ENCODE assay signal across 19 cellular contexts in the genomic region with DNA sequence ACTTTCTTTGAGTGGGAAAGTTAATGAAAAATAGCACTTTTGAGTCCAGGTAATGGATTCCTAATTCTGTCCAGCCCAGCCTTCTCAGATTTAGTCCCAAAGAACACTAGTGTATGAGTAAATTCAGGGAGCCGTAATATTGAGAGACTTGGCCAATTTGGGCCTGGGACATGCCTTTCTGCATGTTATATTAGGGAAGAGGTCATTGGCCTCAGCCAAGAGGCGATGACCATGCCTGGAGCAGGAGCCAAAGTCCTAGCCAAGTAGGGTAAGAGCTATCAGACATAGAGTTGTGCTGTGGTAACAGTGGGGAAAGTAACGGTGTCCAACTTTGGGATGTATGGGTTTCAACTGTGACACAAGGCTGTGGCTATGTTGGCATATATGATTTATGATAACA.
DNase-seq lines count a peak whose midpoint lies in the region; ATAC-seq and TF ChIP-seq lines count a peak whose summit lies in the region.
"Had no signal": no experiment of that assay in that cellular context is flagged by ENCODE, and none has a peak within 500 bp of the region (broad histone marks: within the 10 kb centered on the region; RNA-seq: fewer than 3 reads in every experiment).

No MANE protein-coding gene starts in this region.

- H3K9me3 ChIP-seq in adipocyte (ENCODE audit: control insufficient read depth, low read length) (no peaks in the 10 kb centered on the region), right lobe of liver (no peaks in the 10 kb centered on the region), trophoblast cell (ENCODE audit: insufficient read depth, low read depth, low read length) (no peaks in the 10 kb centered on the region)
- H3K9me3 ChIP-seq: A549; BLaER1 treated with 17β-estradiol and CSF1 and Interleukin-3, amounts not matched to agents 10 nM and 100 nM; Caco-2 had no signal

- H3K4ac ChIP-seq in trophoblast cell (ENCODE audit: low read depth, low read length): no peak overlapping the region

- H3K79me2 ChIP-seq in trophoblast cell (ENCODE audit: control insufficient read depth, insufficient read depth, low read length, poor library complexity): no peaks in the 10 kb centered on the region

- H4K8ac ChIP-seq in trophoblast cell (ENCODE audit: low read depth, low read length): no peak overlapping the region

- intact Hi-C loops in left ventricle myocardium superior (cut with micrococcal nuclease) (no loop called here), Right ventricle myocardium superior (cut with DNase I) (no loop called here), right lobe of liver (cut with DNase I) (no loop called here)

- no peak overlapping the region for H4K12ac ChIP-seq in trophoblast cell (ENCODE audit: low read depth, low read length)

- no peak overlapping the region for H3K4me3 ChIP-seq in adipocyte (ENCODE audit: low read length)
- no peak overlapping the region for H3K4me3 ChIP-seq in right lobe of liver
- no peak overlapping the region for H3K4me3 ChIP-seq in trophoblast cell (ENCODE audit: low read depth, low read length)
- H3K4me3 ChIP-seq: A549; BLaER1 treated with 17β-estradiol and CSF1 and Interleukin-3, amounts not matched to agents 10 nM and 100 nM had no signal

- no peak overlapping the region for H2BK120ac ChIP-seq in trophoblast cell (ENCODE audit: insufficient read depth, low read length, poor library complexity)

- H3K27ac ChIP-seq in right lobe of liver (peak overlapping the region; percentile 21 to 80 (median 25)), trophoblast cell (ENCODE audit: low read depth, low read length) (no peak overlapping the region)
- H3K27ac ChIP-seq: 22Rv1; A549; BLaER1 treated with 17β-estradiol and CSF1 and Interleukin-3, amounts not matched to agents 10 nM and 100 nM; C4-2B had no signal

- no peak overlapping the region for H2AK5ac ChIP-seq in trophoblast cell (ENCODE audit: low read length)

- H3K23ac ChIP-seq in trophoblast cell (ENCODE audit: low read length): no peak overlapping the region

- TF ChIP-seq CTCF in right lobe of liver (IDR thresholded peaks at IDR 0.05): no peak

- H2BK12ac ChIP-seq in trophoblast cell (ENCODE audit: low read length): no peak overlapping the region

- WGBS in right lobe of liver (ENCODE audit: insufficient coverage, low coverage, low lambda C conversion rate, missing lambda C conversion rate): 21% methylated on average over 3 of the region's 3 CpGs
- WGBS in trophoblast cell (ENCODE audit: extremely low coverage, insufficient coverage, insufficient read length): no CpG with 5 or more reads among the region's 3 CpGs

- peak; percentile 32 for ATAC-seq in left ventricle myocardium superior
- ATAC-seq in Right ventricle myocardium superior (ENCODE audit: poor library complexity): no peak
- ATAC-seq in right lobe of liver: peak; percentile 100
- no peak for ATAC-seq in GM18909 (IDR thresholded peaks at IDR 0.05; ENCODE audit: poor library complexity, unreplicated experiment)
- ATAC-seq: A549; CD8-positive, alpha-beta T cell had no signal

- no peak overlapping the region for H3K14ac ChIP-seq in trophoblast cell (ENCODE audit: low read length)

- DNase-seq in left ventricle myocardium superior (no peak), Right ventricle myocardium superior (no peak), adipocyte (ENCODE audit: low read depth) (no peak), right lobe of liver (peak; percentile 45 to 84 (median 77)), trophoblast cell (no peak), SW480 (ENCODE audit: low spot score) (no peak), RPMI8226 (no peak)
- DNase-seq: AML-193; Caco-2; Calu3; CD4-positive, alpha-beta T cell; CD8-positive, alpha-beta T cell; DMS79 treated with DMSO at 0.1 percent for 48 hours; GF-D8 had no signal

- peak overlapping the region; percentile 31 for H2BK5ac ChIP-seq in trophoblast cell (ENCODE audit: low read depth, low read length, poor library complexity)

- H3K9ac ChIP-seq in adipocyte (ENCODE audit: low read length): peak overlapping the region; percentile 65
- H3K9ac ChIP-seq in trophoblast cell (ENCODE audit: low read length): no peak overlapping the region
- H3K9ac ChIP-seq: BLaER1 treated with 17β-estradiol and CSF1 and Interleukin-3, amounts not matched to agents 10 nM and 100 nM had no signal

- H4K91ac ChIP-seq in trophoblast cell (ENCODE audit: low read depth, low read length): no peak overlapping the region

- no peaks in the 10 kb centered on the region for H3K36me3 ChIP-seq in adipocyte (ENCODE audit: control insufficient read depth, insufficient read depth, low read length, severe bottlenecking)
- no peaks in the 10 kb centered on the region for H3K36me3 ChIP-seq in right lobe of liver
- H3K36me3 ChIP-seq in trophoblast cell (ENCODE audit: control insufficient read depth in 1 of 2, insufficient read depth in 2 of 2, low read length in 2 of 2): no peaks in the 10 kb centered on the region
- H3K36me3 ChIP-seq: BLaER1 treated with 17β-estradiol and CSF1 and Interleukin-3, amounts not matched to agents 10 nM and 100 nM had no signal

- TF ChIP-seq POLR2A in right lobe of liver (IDR thresholded peaks at IDR 0.05): no peak

- no peak overlapping the region for H3K4me2 ChIP-seq in trophoblast cell (ENCODE audit: low read length)
- H3K4me2 ChIP-seq: A549; BLaER1 treated with 17β-estradiol and CSF1 and Interleukin-3, amounts not matched to agents 10 nM and 100 nM had no signal

- H3K18ac ChIP-seq in trophoblast cell (ENCODE audit: low read length): no peak overlapping the region

- H2AFZ ChIP-seq in trophoblast cell (ENCODE audit: insufficient read depth, low read length, poor library complexity): no peak overlapping the region

- H3K27me3 ChIP-seq in adipocyte (replicated peaks; ENCODE audit: control insufficient read depth, insufficient read depth, low read length) (no peaks in the 10 kb centered on the region), right lobe of liver (no peaks in the 10 kb centered on the region), trophoblast cell (ENCODE audit: insufficient read depth, low read length) (no peaks in the 10 kb centered on the region)
- H3K27me3 ChIP-seq: BLaER1 treated with 17β-estradiol and CSF1 and Interleukin-3, amounts not matched to agents 10 nM and 100 nM had no signal

- H3K4me1 ChIP-seq in adipocyte (ENCODE audit: control insufficient read depth, insufficient read depth, low read length) (peaks cover 22% of the 10 kb centered on the region), right lobe of liver (peaks cover 0 to 7% (median 2%) of the 10 kb centered on the region in 4 donors), trophoblast cell (ENCODE audit: control insufficient read depth in 1 of 2, insufficient read depth in 2 of 2, low read length in 2 of 2) (no peaks in the 10 kb centered on the region)
- H3K4me1 ChIP-seq: A549; BLaER1 treated with 17β-estradiol and CSF1 and Interleukin-3, amounts not matched to agents 10 nM and 100 nM; Caco-2 had no signal

- no peaks in the 10 kb centered on the region for H3K79me1 ChIP-seq in trophoblast cell (ENCODE audit: low read length)

Comparison
In these comparisons a context has a peak if more than half of its experiments do, and no peak if none do; other contexts are left out.
1. ATAC-seq: peak in left ventricle myocardium superior (single experiment) and right lobe of liver (4 of 4); none in Right ventricle myocardium superior (single experiment) and GM18909 (single experiment).
2. DNase-seq: peak in right lobe of liver (3 of 3); none in left ventricle myocardium superior (single experiment), Right ventricle myocardium superior (single experiment), adipocyte (single experiment), trophoblast cell (0 of 2), SW480 (single experiment) and RPMI8226 (single experiment).